18 cellular contexts compared by ENCODE assay signal in the genomic region with DNA sequence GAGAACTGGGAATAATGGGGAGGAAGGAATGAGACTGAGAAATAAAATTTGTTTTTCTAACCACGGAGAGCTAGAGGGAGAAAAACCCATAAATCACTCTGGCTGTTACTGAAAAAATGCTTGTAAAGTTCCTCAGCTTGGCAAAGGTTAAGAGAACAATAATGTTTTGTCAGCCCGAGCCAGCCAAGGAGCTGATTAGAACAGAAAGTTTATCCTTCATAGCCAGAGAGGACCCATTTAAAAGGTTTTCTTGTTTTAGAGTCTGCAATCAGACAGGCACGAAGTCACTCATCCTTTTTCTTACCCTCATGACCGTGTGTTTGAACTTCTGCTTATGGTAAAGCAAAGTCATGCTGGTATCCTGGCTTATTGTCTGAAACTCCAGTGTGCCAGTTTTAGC. TPM values are rescaled to one million over a fixed set of nuclear protein-coding genes. Genes with fewer than 3 reads are reported as not detected.
DNase-seq lines count a peak whose midpoint lies in the region; TF ChIP-seq lines count a peak whose summit lies in the region.
"Had no signal": no experiment of that assay in that cellular context is flagged by ENCODE, and none has a peak within 500 bp of the region (broad histone marks: within the 10 kb centered on the region; RNA-seq: fewer than 3 reads in every experiment).

No MANE protein-coding gene starts in this region.

- no peak overlapping the region for H2AFZ ChIP-seq in MM.1S (ENCODE audit: low read length)

- peak overlapping the region; percentile 28 for H3K4me2 ChIP-seq in skeletal muscle satellite cell (ENCODE audit: low read length)
- H3K4me2 ChIP-seq in MM.1S (ENCODE audit: low read depth, low read length), result no peak overlapping the region

- no peaks in the 10 kb centered on the region for H4K20me1 ChIP-seq in MM.1S (ENCODE audit: insufficient read depth, low read length)

- H3K4me1 ChIP-seq in skeletal muscle satellite cell (ENCODE audit: control insufficient read depth, insufficient read depth, low read length) (no peaks in the 10 kb centered on the region), MM.1S (ENCODE audit: low read length) (no peaks in the 10 kb centered on the region)
- H3K4me1 ChIP-seq: body of pancreas, right atrium auricular region had no signal

- no peaks in the 10 kb centered on the region for H3K27me3 ChIP-seq in skeletal muscle satellite cell (ENCODE audit: control insufficient read depth, insufficient read depth, low read length)
- no peaks in the 10 kb centered on the region for H3K27me3 ChIP-seq in MM.1S (replicated peaks; ENCODE audit: insufficient read depth, low read length)
- H3K27me3 ChIP-seq: body of pancreas, right atrium auricular region had no signal

- no peak overlapping the region for H3K9ac ChIP-seq in skeletal muscle satellite cell (ENCODE audit: low read depth, low read length)
- no peak overlapping the region for H3K9ac ChIP-seq in MM.1S (ENCODE audit: low read length)

- TF ChIP-seq CTCF in fibroblast of pulmonary artery (IDR thresholded peaks at IDR 0.05; ENCODE audit: low read length, missing control alignments) (no peak), MM.1S (IDR thresholded peaks at IDR 0.05; ENCODE audit: low read length) (no peak)

- H3K36me3 ChIP-seq in skeletal muscle satellite cell (ENCODE audit: insufficient read depth, low read length), result no peaks in the 10 kb centered on the region
- no peaks in the 10 kb centered on the region for H3K36me3 ChIP-seq in MM.1S (replicated peaks; ENCODE audit: insufficient read depth, low read length)
- H3K36me3 ChIP-seq: right atrium auricular region had no signal

- DNase-seq in H4 (ENCODE audit: low spot score), result peak; percentile 85
- DNase-seq in NCI-H526 treated with DMSO at 0.1 percent for 48 hours (lab: John Stamatoyannopoulos, UW), result peak; percentile 71
- peak; percentile 57 for DNase-seq in fibroblast of pulmonary artery (ENCODE audit: low read depth)
- DNase-seq in MM.1S, result no peak
- no peak for DNase-seq in activated CD4-positive, alpha-beta T cell treated with anti-CD3 and anti-CD28 coated beads for 48 hours
- DNase-seq in activated CD4-positive, CD25-positive, alpha-beta regulatory T cell (lab: John Stamatoyannopoulos, UW), result no peak
- DNase-seq in HCEC 1CT, result no peak
- DNase-seq: activated CD4-positive, alpha-beta T cell treated with anti-CD3 and anti-CD28 coated beads, Interleukin-2, amount 50 U/mL, for 48 hours; body of pancreas; effector CD8-positive, alpha-beta T cell; GOT3; NCI-H1092; stimulated activated CD4-positive, alpha-beta T cell treated with anti-CD3 and anti-CD28 coated beads, Interleukin-4, amount 100 ng/mL, for 4 hours; stimulated activated naive CD4-positive, alpha-beta T cell treated with Interleukin-2 at 50 U/mL for 16 hours; T-helper 9 cell had no signal

- no peak overlapping the region for H3K27ac ChIP-seq in MM.1S (ENCODE audit: low read length)
- H3K27ac ChIP-seq: body of pancreas, right atrium auricular region had no signal

- H3K4me3 ChIP-seq in fibroblast of pulmonary artery (replicated peaks; ENCODE audit: low read depth, low read length), result no peak overlapping the region
- no peak overlapping the region for H3K4me3 ChIP-seq in skeletal muscle satellite cell (ENCODE audit: low read length)
- H3K4me3 ChIP-seq in MM.1S (ENCODE audit: low read length), result no peak overlapping the region
- H3K4me3 ChIP-seq: body of pancreas, right atrium auricular region had no signal

- no peaks in the 10 kb centered on the region for H3K9me2 ChIP-seq in MM.1S (replicated peaks; ENCODE audit: insufficient read depth, low read length)

- H3K9me3 ChIP-seq in skeletal muscle satellite cell (replicated peaks; ENCODE audit: low read length) (no peaks in the 10 kb centered on the region), MM.1S (replicated peaks; ENCODE audit: insufficient read depth, low read length) (no peaks in the 10 kb centered on the region)
- H3K9me3 ChIP-seq: body of pancreas, right atrium auricular region had no signal

- H3F3A ChIP-seq in MM.1S (ENCODE audit: insufficient read depth, low read length), result no peaks in the 10 kb centered on the region

- H3K79me2 ChIP-seq in MM.1S (ENCODE audit: low read length), result no peaks in the 10 kb centered on the region

RNA-seq across cellular contexts. Expression of gene STXBP5L, which starts 13.7 kb away (rescaled TPM):
- 1.6 and 9.8 TPM in 2 replicates for total RNA-seq in H4 (2014; rRNA removed; shearing (Covaris generic))
- total RNA-seq in skeletal muscle satellite cell (2012; rRNA removed), result 0.22 TPM in 1 of 2 replicates, not detected in the other
- total RNA-seq: activated T-helper 2 cell treated with anti-CD3 and anti-CD28 coated beads, Interferon-gamma antibody, Interleukin-2, Interleukin-4, amounts not matched to agents 10 μg/mL and 5 μg/mL and 100 μg/mL, durations not matched to agents 14 hours and 24 hours and 36 hours; right atrium auricular region had no signal

Comparison
In these comparisons a context has a peak if more than half of its experiments do, and no peak if none do; other contexts are left out.
1. DNase-seq: peak in H4 (single experiment), NCI-H526 treated with DMSO at 0.1 percent for 48 hours (single experiment) and fibroblast of pulmonary artery (single experiment); none in MM.1S (single experiment), activated CD4-positive, alpha-beta T cell treated with anti-CD3 and anti-CD28 coated beads for 48 hours (single experiment), activated CD4-positive, CD25-positive, alpha-beta regulatory T cell (0 of 4) and HCEC 1CT (single experiment).